In the genomic region with DNA sequence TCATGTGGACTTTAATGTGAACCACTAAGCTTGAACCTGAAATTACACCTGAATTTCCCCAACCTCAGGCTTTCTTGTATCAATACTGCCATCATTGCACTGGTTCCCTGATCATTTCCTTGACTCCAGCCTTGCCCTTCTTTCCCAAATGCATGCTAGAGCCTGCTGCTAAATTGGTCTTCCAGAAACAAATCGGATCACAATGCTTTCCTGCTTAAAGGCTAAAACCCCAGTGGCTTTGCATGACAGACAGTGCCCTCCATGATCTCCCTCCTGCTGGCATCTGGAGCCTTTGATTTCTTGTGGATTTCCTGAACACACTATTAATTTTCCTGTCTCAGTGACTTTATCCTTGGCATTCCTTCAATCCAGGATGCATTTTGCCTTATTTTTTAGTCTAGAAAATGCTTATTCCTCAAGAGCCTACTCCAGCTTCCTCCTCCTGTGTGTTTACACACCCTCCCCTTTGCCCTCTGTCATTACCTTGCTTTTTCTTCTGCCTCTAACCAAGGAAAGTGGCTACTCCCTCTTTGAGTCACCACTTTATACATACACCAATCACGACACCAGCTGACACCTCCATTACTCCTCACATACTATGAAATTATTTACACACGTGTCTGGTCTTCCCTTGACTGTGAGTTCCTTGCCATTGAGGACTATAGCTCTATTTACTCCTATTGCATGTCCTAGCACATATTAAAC, we compare ENCODE assay signal across 20 cellular contexts.
DNase-seq lines count a peak whose midpoint lies in the region; ATAC-seq and TF ChIP-seq lines count a peak whose summit lies in the region.
"Had no signal": no experiment of that assay in that cellular context is flagged by ENCODE, and none has a peak within 500 bp of the region (broad histone marks: within the 10 kb centered on the region; RNA-seq: fewer than 3 reads in every experiment).

No MANE protein-coding gene starts in this region.

- H3K4me3 ChIP-seq in epithelial cell of esophagus (ENCODE audit: low read length) (no peak overlapping the region), neural cell (ENCODE audit: low read length) (peak overlapping the region; percentile 8)
- H3K4me3 ChIP-seq: BLaER1 treated with 17β-estradiol and CSF1 and Interleukin-3, amounts not matched to agents 10 nM and 100 nM; GM23248; smooth muscle cell had no signal

- TF ChIP-seq EP300 in neural cell (conservative IDR thresholded peaks at IDR 0.05; ENCODE audit: poor library complexity, severe bottlenecking): no peak

- H3K27me3 ChIP-seq in neural cell (ENCODE audit: insufficient read depth, low read depth, low read length): no peaks in the 10 kb centered on the region
- H3K27me3 ChIP-seq: BLaER1 treated with 17β-estradiol and CSF1 and Interleukin-3, amounts not matched to agents 10 nM and 100 nM had no signal

- no peaks in the 10 kb centered on the region for H3K9me2 ChIP-seq in neural cell (ENCODE audit: insufficient read depth, low read length)

- H3F3A ChIP-seq in neural cell (ENCODE audit: insufficient read depth, low read length, poor library complexity, severe bottlenecking): no peaks in the 10 kb centered on the region

- no peaks in the 10 kb centered on the region for H4K20me1 ChIP-seq in neural cell (ENCODE audit: insufficient read depth)
- H4K20me1 ChIP-seq: BLaER1 treated with 17β-estradiol and CSF1 and Interleukin-3, amounts not matched to agents 10 nM and 100 nM had no signal

- DNase-seq in DMS53 treated with DMSO at 0.1 percent for 48 hours (lab: John Stamatoyannopoulos, UW; ENCODE audit: unreplicated experiment) (peak; percentile 32), NCI-H69 (lab: John Stamatoyannopoulos, UW) (peak; percentile 22), epithelial cell of esophagus (ENCODE audit: low read depth) (peak; percentile 71)
- DNase-seq: activated CD4-positive, alpha-beta T cell treated with anti-CD3 and anti-CD28 coated beads, Interleukin-2, amount 50 U/mL, for 1 hour; anterior cingulate cortex; Caco-2; GM23248; mesendoderm; MV-4-11; NCI-H526 treated with DMSO at 0.1 percent for 48 hours; occipital lobe had no signal

- ATAC-seq in HG03196 (IDR thresholded peaks at IDR 0.05; ENCODE audit: unreplicated experiment) (no peak), GM21526 (IDR thresholded peaks at IDR 0.05; ENCODE audit: low FRiP score, unreplicated experiment) (no peak), GM21786 (IDR thresholded peaks at IDR 0.05; ENCODE audit: unreplicated experiment) (no peak)
- ATAC-seq: Right ventricle myocardium inferior had no signal

- no peak for TF ChIP-seq RAD21 in neural cell (conservative IDR thresholded peaks at IDR 0.05)

- peak overlapping the region; percentile 35 for H3K27ac ChIP-seq in neural cell (ENCODE audit: low read length)
- H3K27ac ChIP-seq: BLaER1 treated with 17β-estradiol and CSF1 and Interleukin-3, amounts not matched to agents 10 nM and 100 nM; GM23248; KMS-11; VCaP had no signal

- H3K9ac ChIP-seq in neural cell (ENCODE audit: low read length): no peak overlapping the region
- H3K9ac ChIP-seq: BLaER1 treated with 17β-estradiol and CSF1 and Interleukin-3, amounts not matched to agents 10 nM and 100 nM; GM23248; KMS-11 had no signal

- H2AFZ ChIP-seq in neural cell (ENCODE audit: low read depth, low read length): no peak overlapping the region
- H2AFZ ChIP-seq: GM23248 had no signal

- no peaks in the 10 kb centered on the region for H3K36me3 ChIP-seq in neural cell (ENCODE audit: insufficient read depth, low read length)
- H3K36me3 ChIP-seq: BLaER1 treated with 17β-estradiol and CSF1 and Interleukin-3, amounts not matched to agents 10 nM and 100 nM had no signal

- no peak overlapping the region for H3K4me2 ChIP-seq in neural cell (ENCODE audit: low read length)
- H3K4me2 ChIP-seq: BLaER1 treated with 17β-estradiol and CSF1 and Interleukin-3, amounts not matched to agents 10 nM and 100 nM; KMS-11; smooth muscle cell had no signal

- H3K79me2 ChIP-seq in neural cell (replicated peaks; ENCODE audit: insufficient read depth, low read length): no peaks in the 10 kb centered on the region

- TF ChIP-seq CTCF in epithelial cell of esophagus (IDR thresholded peaks at IDR 0.05; ENCODE audit: insufficient read depth, low read depth, low read length, missing control alignments) (no peak), neural cell (IDR thresholded peaks at IDR 0.05; ENCODE audit: poor library complexity, severe bottlenecking) (no peak)

- H3K9me3 ChIP-seq in neural cell (ENCODE audit: low read length): no peaks in the 10 kb centered on the region
- H3K9me3 ChIP-seq: BLaER1 treated with 17β-estradiol and CSF1 and Interleukin-3, amounts not matched to agents 10 nM and 100 nM; Caco-2 had no signal

TF ChIP-seq in neural cell, 6 proteins besides CTCF, POLR2A, EP300 and RAD21:
- TF ChIP-seq, protein P1, sequence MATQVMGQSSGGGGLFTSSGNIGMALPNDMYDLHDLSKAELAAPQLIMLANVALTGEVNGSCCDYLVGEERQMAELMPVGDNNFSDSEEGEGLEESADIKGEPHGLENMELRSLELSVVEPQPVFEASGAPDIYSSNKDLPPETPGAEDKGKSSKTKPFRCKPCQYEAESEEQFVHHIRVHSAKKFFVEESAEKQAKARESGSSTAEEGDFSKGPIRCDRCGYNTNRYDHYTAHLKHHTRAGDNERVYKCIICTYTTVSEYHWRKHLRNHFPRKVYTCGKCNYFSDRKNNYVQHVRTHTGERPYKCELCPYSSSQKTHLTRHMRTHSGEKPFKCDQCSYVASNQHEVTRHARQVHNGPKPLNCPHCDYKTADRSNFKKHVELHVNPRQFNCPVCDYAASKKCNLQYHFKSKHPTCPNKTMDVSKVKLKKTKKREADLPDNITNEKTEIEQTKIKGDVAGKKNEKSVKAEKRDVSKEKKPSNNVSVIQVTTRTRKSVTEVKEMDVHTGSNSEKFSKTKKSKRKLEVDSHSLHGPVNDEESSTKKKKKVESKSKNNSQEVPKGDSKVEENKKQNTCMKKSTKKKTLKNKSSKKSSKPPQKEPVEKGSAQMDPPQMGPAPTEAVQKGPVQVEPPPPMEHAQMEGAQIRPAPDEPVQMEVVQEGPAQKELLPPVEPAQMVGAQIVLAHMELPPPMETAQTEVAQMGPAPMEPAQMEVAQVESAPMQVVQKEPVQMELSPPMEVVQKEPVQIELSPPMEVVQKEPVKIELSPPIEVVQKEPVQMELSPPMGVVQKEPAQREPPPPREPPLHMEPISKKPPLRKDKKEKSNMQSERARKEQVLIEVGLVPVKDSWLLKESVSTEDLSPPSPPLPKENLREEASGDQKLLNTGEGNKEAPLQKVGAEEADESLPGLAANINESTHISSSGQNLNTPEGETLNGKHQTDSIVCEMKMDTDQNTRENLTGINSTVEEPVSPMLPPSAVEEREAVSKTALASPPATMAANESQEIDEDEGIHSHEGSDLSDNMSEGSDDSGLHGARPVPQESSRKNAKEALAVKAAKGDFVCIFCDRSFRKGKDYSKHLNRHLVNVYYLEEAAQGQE (IDR thresholded peaks at IDR 0.05; ENCODE audit: borderline replicate concordance): peak; percentile 67
- peak; percentile 37 for TF ChIP-seq POLR2AphosphoS5 (IDR thresholded peaks at IDR 0.05)
- no peak for TF ChIP-seq EZH2 (IDR thresholded peaks at IDR 0.05; ENCODE audit: borderline replicate concordance, insufficient read depth, low read length, poor library complexity, severe bottlenecking)
